13 cellular contexts compared by ENCODE assay signal in genomic region chr20:54063998-54064676, GRCh38. TPM values are rescaled to one million over a fixed set of nuclear protein-coding genes. Genes with fewer than 3 reads are reported as not detected.
DNase-seq lines count a peak whose midpoint lies in the region; ATAC-seq and TF ChIP-seq lines count a peak whose summit lies in the region.
"Had no signal": no experiment of that assay in that cellular context is flagged by ENCODE, and none has a peak within 500 bp of the region (broad histone marks: within the 10 kb centered on the region; RNA-seq: fewer than 3 reads in every experiment).

No MANE protein-coding gene starts in this region.

- WGBS in spleen, 5 donors = 32 to 74% (median 70%) methylated on average over 9 to 11 of the region's 11 CpGs

- CTCF ChIA-PET in CD8-positive, alpha-beta T cell (lab: Charles Lee) = interaction anchor here (0.5 to 2.7 kb wide), 6 partner anchors 10 to 1821 kb away, joined by 3 to 13 read pairs (median 4); no protein-coding TSS in a partner anchor
- CTCF ChIA-PET in T-cell (lab: Charles Lee) = interaction anchor here (0.7 to 1.4 kb wide), 3 partner anchors 14 to 29 kb away, joined by 3 to 4 read pairs (median 3); no protein-coding TSS in a partner anchor

- peak in 5 of 7 experiments; percentile 42 to 66 (median 52) for DNase-seq in CD8-positive, alpha-beta T cell
- DNase-seq in T-cell (peak in 23 of 34 experiments; percentile 12 to 79 (median 59)), immature natural killer cell (peak; percentile 42 to 64 (median 46)), spleen (no peak), GF-D8 (lab: John Stamatoyannopoulos, UW) (no peak), T1000 (lab: John Stamatoyannopoulos, UW) (no peak), SK-N-DZ (ENCODE audit: low spot score) (no peak)
- DNase-seq: BE2C, Kasumi-1, transverse colon had no signal

- no peaks in the 10 kb centered on the region for H3K36me3 Mint-ChIP-seq in CD8-positive, alpha-beta T cell
- H3K36me3 Mint-ChIP-seq in T-cell = no peaks in the 10 kb centered on the region
- H3K36me3 Mint-ChIP-seq in immature natural killer cell = no peaks in the 10 kb centered on the region

- H3K27ac Mint-ChIP-seq in CD8-positive, alpha-beta T cell = no peak overlapping the region
- H3K27ac Mint-ChIP-seq in T-cell (peak overlapping the region in 1 of 2 donors; percentile 54), immature natural killer cell (peak overlapping the region; percentile 51 to 85 (median 74))

- H3K4me3 ChIP-seq in CD8-positive, alpha-beta T cell (ENCODE audit: low read depth, low read length) = no peak overlapping the region
- peak overlapping the region in 1 of 8 donors; percentile 2 for H3K4me3 ChIP-seq in spleen
- H3K4me3 ChIP-seq: transverse colon had no signal

- no peaks in the 10 kb centered on the region for H3K9me3 Mint-ChIP-seq in CD8-positive, alpha-beta T cell
- H3K9me3 Mint-ChIP-seq in T-cell (no peaks in the 10 kb centered on the region), immature natural killer cell (no peaks in the 10 kb centered on the region)

- H3K36me3 ChIP-seq in CD8-positive, alpha-beta T cell (ENCODE audit: insufficient read depth, low read length) = no peaks in the 10 kb centered on the region
- no peaks in the 10 kb centered on the region for H3K36me3 ChIP-seq in spleen
- H3K36me3 ChIP-seq: BE2C, transverse colon had no signal

- POLR2A ChIA-PET in CD8-positive, alpha-beta T cell (lab: Charles Lee) = no interaction called here
- POLR2A ChIA-PET in T-cell (lab: Charles Lee) = no interaction called here

- peaks cover 24% of the 10 kb centered on the region for H3K4me1 ChIP-seq in CD8-positive, alpha-beta T cell (ENCODE audit: insufficient read depth, low read length)
- H3K4me1 ChIP-seq in spleen = peaks cover 0 to 6% (median 0%) of the 10 kb centered on the region in 6 donors
- H3K4me1 ChIP-seq: BE2C had no signal

- intact Hi-C loops in CD8-positive, alpha-beta T cell (cut with DNase I, micrococcal nuclease) = loop anchor here (2.0 to 5.0 kb wide), 4 partner anchors 112 to 1822 kb away; no protein-coding TSS in a partner anchor
- intact Hi-C loops in spleen (cut with DNase I; ENCODE audit: low total_unique reads) = no loop called here

- ATAC-seq in CD8-positive, alpha-beta T cell = peak; percentile 29
- ATAC-seq in GM21447 (IDR thresholded peaks at IDR 0.05; ENCODE audit: unreplicated experiment) = peak; percentile 45
- ATAC-seq in T-cell (replicated peaks in 1 of 4) = peak; percentile 44 to 93 (median 66)

- H3K27ac ChIP-seq in CD8-positive, alpha-beta T cell (ENCODE audit: low read depth, low read length) = peak overlapping the region; percentile 1
- H3K27ac ChIP-seq in spleen = no peak overlapping the region
- H3K27ac ChIP-seq: transverse colon had no signal

- H3K9me3 ChIP-seq in CD8-positive, alpha-beta T cell (ENCODE audit: low read length) = no peaks in the 10 kb centered on the region
- no peaks in the 10 kb centered on the region for H3K9me3 ChIP-seq in spleen
- H3K9me3 ChIP-seq: BE2C, transverse colon had no signal

- TF ChIP-seq POLR2A in spleen (IDR thresholded peaks at IDR 0.05) = no peak

- H3K4me3 Mint-ChIP-seq in CD8-positive, alpha-beta T cell = no peak overlapping the region
- peak overlapping the region in 2 of 3 donors; percentile 32 for H3K4me3 Mint-ChIP-seq in T-cell
- H3K4me3 Mint-ChIP-seq in immature natural killer cell = peak overlapping the region; percentile 56 to 84 (median 65)

- H3K4me1 Mint-ChIP-seq in CD8-positive, alpha-beta T cell (ENCODE audit: low read depth) = no peaks in the 10 kb centered on the region
- peaks cover 6 to 11% (median 9%) of the 10 kb centered on the region in 3 donors for H3K4me1 Mint-ChIP-seq in T-cell
- H3K4me1 Mint-ChIP-seq in immature natural killer cell = peaks cover 23 to 25% of the 10 kb centered on the region in 2 donors

- TF ChIP-seq CTCF in CD8-positive, alpha-beta T cell (IDR thresholded peaks at IDR 0.05) = no peak
- no peak for TF ChIP-seq CTCF in spleen (IDR thresholded peaks at IDR 0.05 in 8 of 11, conservative IDR thresholded peaks at IDR 0.05 in 3 of 11)

- H3K27me3 ChIP-seq in CD8-positive, alpha-beta T cell (ENCODE audit: insufficient read depth, low read length) = no peaks in the 10 kb centered on the region
- H3K27me3 ChIP-seq in spleen (replicated peaks in 1 of 7) = no peaks in the 10 kb centered on the region
- H3K27me3 ChIP-seq: BE2C, transverse colon had no signal

- H3K27me3 Mint-ChIP-seq in CD8-positive, alpha-beta T cell (ENCODE audit: low read depth) = no peaks in the 10 kb centered on the region
- H3K27me3 Mint-ChIP-seq in T-cell = peaks cover 0 to 5% of the 10 kb centered on the region in 2 donors
- H3K27me3 Mint-ChIP-seq in immature natural killer cell (ENCODE audit: low read depth in 3 of 3) = peaks cover 0 to 3% (median 0%) of the 10 kb centered on the region in 3 donors

RNA-seq across cellular contexts. Expression of gene BCAS1, which starts 6.3 kb away (rescaled TPM):
- total RNA-seq in CD8-positive, alpha-beta T cell = not detected
- under 1 TPM in 4 of 5 donors, not detected in 1; 0.26 to 0.76 (median 0.51) TPM for total RNA-seq in T-cell
- under 1 TPM in 2 of 3 donors, not detected in 1; 0.56 to 0.57 TPM for polyA plus RNA-seq in immature natural killer cell
- 1 to 10 TPM in 1 of 7 donors, under 1 TPM in 4, not detected in 2; 0.23 to 1.3 (median 0.44) TPM for total RNA-seq in spleen
- polyA plus RNA-seq in spleen = under 1 TPM; 0.33 to 0.99 (median 0.93) TPM
- 0.08 and 0.10 TPM in 2 replicates for polyA plus RNA-seq in SK-N-DZ (2014; cell fraction: cytosol; rRNA removed)
- 0.15 and 0.36 TPM in 2 replicates for polyA plus RNA-seq in SK-N-DZ (2014; cell fraction: nucleus; rRNA removed)
- total RNA-seq: endothelial cell of umbilical vein had no signal
- polyA plus RNA-seq: endothelial cell of umbilical vein, neural cell had no signal

Comparison
In these comparisons a context has a peak if more than half of its experiments do, and no peak if none do; other contexts are left out.
1. DNase-seq: peak in CD8-positive, alpha-beta T cell (5 of 7), T-cell (23 of 34) and immature natural killer cell (3 of 3); none in spleen (single experiment), GF-D8 (single experiment), T1000 (single experiment) and SK-N-DZ (single experiment).
2. Peak in every context shown above with its lines, with median percentiles within 50 percentile points of each other: ATAC-seq.